ENCODE assay signal across 1 cellular context in the genomic region with DNA sequence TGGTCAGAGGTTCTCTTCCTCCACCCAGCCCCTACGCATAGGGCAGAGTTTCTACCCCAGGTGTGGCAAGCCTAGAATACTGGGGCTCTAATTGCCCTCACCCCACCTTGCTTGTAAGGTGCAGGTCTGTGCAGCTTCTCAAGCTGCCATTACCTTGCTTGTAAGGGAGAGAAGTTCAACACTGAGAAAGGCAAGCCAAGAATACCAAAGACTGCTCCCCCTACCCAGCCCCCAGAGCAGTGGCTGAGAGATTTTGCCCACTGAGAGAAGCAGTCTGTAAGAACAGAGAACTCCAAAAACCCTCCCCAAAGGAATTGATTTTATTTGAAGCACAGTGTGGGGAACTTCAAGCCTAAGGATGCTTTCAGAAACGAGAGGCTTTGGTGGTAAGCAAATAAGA.
TF ChIP-seq lines count a peak whose summit lies in the region.

No MANE protein-coding gene starts in this region.

TF ChIP-seq in H1, 55 proteins besides CTCF, POLR2A, EP300 and RAD21 (continued from another document):
- no peak for TF ChIP-seq E2F6 (IDR thresholded peaks at IDR 0.05)
- TF ChIP-seq SIX5 (IDR thresholded peaks at IDR 0.05; ENCODE audit: low read depth, low read length) = no peak
- TF ChIP-seq KDM1A (IDR thresholded peaks at IDR 0.05; ENCODE audit: borderline replicate concordance, low read length) = no peak
- TF ChIP-seq, protein P1, sequence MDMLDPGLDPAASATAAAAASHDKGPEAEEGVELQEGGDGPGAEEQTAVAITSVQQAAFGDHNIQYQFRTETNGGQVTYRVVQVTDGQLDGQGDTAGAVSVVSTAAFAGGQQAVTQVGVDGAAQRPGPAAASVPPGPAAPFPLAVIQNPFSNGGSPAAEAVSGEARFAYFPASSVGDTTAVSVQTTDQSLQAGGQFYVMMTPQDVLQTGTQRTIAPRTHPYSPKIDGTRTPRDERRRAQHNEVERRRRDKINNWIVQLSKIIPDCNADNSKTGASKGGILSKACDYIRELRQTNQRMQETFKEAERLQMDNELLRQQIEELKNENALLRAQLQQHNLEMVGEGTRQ (IDR thresholded peaks at IDR 0.05; ENCODE audit: low read length) = no peak
- no peak for TF ChIP-seq BCL11A (IDR thresholded peaks at IDR 0.05; ENCODE audit: low read depth in 2 of 2, low read length in 2 of 2)
- no peak for TF ChIP-seq HDAC6 (IDR thresholded peaks at IDR 0.05; ENCODE audit: low read depth, low read length)
- TF ChIP-seq KDM4A (IDR thresholded peaks at IDR 0.05; ENCODE audit: low read depth, low read length, severe bottlenecking) = no peak
- TF ChIP-seq CEBPB (IDR thresholded peaks at IDR 0.05; ENCODE audit: low read depth, low read length) = no peak
